In the genomic region with DNA sequence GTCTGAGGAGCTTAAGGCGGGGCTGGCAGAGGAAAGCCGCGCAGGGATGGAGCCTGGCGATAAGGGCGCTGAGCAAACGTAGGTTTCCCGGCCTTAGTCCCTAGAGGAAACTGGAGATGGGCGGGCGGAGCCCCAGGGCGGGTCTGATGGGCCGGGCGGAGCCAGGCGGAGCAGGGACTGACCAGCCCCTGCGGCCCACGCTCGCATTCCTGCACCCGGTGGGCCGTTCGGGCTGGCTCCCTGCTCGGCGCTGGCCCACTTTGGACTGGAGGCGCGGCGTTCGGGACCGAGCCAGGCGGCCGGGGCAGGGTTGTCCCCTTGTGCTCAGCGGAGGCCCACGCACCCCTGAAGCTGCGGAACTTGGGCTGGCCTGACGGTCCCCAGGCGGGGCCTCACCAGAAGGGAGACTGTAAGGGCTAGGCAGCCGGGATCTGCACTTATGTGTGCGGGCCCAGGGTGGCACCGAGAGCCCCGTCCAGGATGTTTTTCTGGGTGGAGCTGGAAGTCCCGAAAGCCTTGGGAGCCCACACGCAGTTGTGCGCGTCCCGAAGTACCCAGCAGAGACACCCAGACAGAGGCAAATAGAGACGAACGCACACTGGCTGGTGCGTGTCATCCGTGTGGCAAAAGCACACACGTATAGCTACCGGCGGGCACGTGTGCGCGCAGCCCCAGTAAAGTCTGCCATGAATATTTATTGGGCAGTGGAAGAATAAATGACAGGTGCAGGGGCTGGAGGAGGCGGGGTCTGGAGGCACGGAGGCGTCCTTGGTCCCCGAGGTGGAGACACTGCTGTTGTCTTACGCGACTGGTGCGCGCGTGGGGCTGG, we compare ENCODE assay signal across 1 cellular context.
TF ChIP-seq lines count a peak whose summit lies in the region.

No MANE protein-coding gene starts in this region.

TF ChIP-seq in HepG2, 621 proteins besides CTCF, POLR2A, EP300 and RAD21 (continued from another document):
- TF ChIP-seq, protein P1, sequence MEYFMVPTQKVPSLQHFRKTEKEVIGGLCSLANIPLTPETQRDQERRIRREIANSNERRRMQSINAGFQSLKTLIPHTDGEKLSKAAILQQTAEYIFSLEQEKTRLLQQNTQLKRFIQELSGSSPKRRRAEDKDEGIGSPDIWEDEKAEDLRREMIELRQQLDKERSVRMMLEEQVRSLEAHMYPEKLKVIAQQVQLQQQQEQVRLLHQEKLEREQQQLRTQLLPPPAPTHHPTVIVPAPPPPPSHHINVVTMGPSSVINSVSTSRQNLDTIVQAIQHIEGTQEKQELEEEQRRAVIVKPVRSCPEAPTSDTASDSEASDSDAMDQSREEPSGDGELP (IDR thresholded peaks at IDR 0.05; ENCODE audit: borderline replicate concordance, low read depth) = 0 out of 2 replicates have a peak, but pooled peaks have one; percentile 8
- TF ChIP-seq POLR2AphosphoS5 (IDR thresholded peaks at IDR 0.05; ENCODE audit: low read depth, low read length) (no peak), ZNF282 (IDR thresholded peaks at IDR 0.05; ENCODE audit: partially characterized antibody) (no peak), HNF4G (IDR thresholded peaks at IDR 0.05; ENCODE audit: borderline replicate concordance, low read depth, low read length) (no peak), HNF4G (CRISPR knock-in tag; IDR thresholded peaks at IDR 0.05; ENCODE audit: borderline replicate concordance, low read depth) (no peak), MXI1 (IDR thresholded peaks at IDR 0.05; ENCODE audit: borderline replicate concordance, low read depth, low read length) (no peak), SP1 (IDR thresholded peaks at IDR 0.05) (no peak), SP1 (CRISPR knock-in tag; IDR thresholded peaks at IDR 0.05) (no peak; the same call in 1 of the 2 replicates), ZNF17 (CRISPR knock-in tag; IDR thresholded peaks at IDR 0.05) (no peak), ZNF605 (CRISPR knock-in tag; IDR thresholded peaks at IDR 0.05) (no peak), HIVEP1 (CRISPR knock-in tag; IDR thresholded peaks at IDR 0.05) (no peak), BHLHE40 (IDR thresholded peaks at IDR 0.05; ENCODE audit: low read length) (no peak), GATA4 (IDR thresholded peaks at IDR 0.05; ENCODE audit: borderline replicate concordance, low read depth) (no peak), ZNF777 (CRISPR knock-in tag; IDR thresholded peaks at IDR 0.05) (peak; percentile 36; the same call in 1 of the 2 replicates)
- TF ChIP-seq, protein P2, sequence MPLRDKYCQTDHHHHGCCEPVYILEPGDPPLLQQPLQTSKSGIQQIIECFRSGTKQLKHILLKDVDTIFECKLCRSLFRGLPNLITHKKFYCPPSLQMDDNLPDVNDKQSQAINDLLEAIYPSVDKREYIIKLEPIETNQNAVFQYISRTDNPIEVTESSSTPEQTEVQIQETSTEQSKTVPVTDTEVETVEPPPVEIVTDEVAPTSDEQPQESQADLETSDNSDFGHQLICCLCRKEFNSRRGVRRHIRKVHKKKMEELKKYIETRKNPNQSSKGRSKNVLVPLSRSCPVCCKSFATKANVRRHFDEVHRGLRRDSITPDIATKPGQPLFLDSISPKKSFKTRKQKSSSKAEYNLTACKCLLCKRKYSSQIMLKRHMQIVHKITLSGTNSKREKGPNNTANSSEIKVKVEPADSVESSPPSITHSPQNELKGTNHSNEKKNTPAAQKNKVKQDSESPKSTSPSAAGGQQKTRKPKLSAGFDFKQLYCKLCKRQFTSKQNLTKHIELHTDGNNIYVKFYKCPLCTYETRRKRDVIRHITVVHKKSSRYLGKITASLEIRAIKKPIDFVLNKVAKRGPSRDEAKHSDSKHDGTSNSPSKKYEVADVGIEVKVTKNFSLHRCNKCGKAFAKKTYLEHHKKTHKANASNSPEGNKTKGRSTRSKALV (CRISPR knock-in tag; IDR thresholded peaks at IDR 0.05) = peak; percentile 76; the same call in 1 of the 2 replicates
- TF ChIP-seq, protein P3, sequence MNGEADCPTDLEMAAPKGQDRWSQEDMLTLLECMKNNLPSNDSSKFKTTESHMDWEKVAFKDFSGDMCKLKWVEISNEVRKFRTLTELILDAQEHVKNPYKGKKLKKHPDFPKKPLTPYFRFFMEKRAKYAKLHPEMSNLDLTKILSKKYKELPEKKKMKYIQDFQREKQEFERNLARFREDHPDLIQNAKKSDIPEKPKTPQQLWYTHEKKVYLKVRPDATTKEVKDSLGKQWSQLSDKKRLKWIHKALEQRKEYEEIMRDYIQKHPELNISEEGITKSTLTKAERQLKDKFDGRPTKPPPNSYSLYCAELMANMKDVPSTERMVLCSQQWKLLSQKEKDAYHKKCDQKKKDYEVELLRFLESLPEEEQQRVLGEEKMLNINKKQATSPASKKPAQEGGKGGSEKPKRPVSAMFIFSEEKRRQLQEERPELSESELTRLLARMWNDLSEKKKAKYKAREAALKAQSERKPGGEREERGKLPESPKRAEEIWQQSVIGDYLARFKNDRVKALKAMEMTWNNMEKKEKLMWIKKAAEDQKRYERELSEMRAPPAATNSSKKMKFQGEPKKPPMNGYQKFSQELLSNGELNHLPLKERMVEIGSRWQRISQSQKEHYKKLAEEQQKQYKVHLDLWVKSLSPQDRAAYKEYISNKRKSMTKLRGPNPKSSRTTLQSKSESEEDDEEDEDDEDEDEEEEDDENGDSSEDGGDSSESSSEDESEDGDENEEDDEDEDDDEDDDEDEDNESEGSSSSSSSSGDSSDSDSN (CRISPR knock-in tag; IDR thresholded peaks at IDR 0.05) = peak; percentile 64; the same call in 1 of the 2 replicates
- TF ChIP-seq, protein P4, sequence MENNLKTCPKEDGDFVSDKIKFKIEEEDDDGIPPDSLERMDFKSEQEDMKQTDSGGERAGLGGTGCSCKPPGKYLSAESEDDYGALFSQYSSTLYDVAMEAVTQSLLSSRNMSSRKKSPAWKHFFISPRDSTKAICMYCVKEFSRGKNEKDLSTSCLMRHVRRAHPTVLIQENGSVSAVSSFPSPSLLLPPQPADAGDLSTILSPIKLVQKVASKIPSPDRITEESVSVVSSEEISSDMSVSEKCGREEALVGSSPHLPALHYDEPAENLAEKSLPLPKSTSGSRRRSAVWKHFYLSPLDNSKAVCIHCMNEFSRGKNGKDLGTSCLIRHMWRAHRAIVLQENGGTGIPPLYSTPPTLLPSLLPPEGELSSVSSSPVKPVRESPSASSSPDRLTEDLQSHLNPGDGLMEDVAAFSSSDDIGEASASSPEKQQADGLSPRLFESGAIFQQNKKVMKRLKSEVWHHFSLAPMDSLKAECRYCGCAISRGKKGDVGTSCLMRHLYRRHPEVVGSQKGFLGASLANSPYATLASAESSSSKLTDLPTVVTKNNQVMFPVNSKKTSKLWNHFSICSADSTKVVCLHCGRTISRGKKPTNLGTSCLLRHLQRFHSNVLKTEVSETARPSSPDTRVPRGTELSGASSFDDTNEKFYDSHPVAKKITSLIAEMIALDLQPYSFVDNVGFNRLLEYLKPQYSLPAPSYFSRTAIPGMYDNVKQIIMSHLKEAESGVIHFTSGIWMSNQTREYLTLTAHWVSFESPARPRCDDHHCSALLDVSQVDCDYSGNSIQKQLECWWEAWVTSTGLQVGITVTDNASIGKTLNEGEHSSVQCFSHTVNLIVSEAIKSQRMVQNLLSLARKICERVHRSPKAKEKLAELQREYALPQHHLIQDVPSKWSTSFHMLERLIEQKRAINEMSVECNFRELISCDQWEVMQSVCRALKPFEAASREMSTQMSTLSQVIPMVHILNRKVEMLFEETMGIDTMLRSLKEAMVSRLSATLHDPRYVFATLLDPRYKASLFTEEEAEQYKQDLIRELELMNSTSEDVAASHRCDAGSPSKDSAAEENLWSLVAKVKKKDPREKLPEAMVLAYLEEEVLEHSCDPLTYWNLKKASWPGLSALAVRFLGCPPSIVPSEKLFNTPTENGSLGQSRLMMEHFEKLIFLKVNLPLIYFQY (CRISPR knock-in tag; IDR thresholded peaks at IDR 0.05; ENCODE audit: borderline replicate concordance) = peak; percentile 79; the same call in 1 of the 2 replicates
TF ChIP-seq in HepG2: peak in this region for 33.
